ENCODE assay signal across 7 cellular contexts in genomic region chr6:53062369-53062639, GRCh38. TPM values are rescaled to one million over a fixed set of nuclear protein-coding genes. Genes with fewer than 3 reads are reported as not detected.
DNase-seq lines count a peak whose midpoint lies in the region; ATAC-seq and TF ChIP-seq lines count a peak whose summit lies in the region.

No MANE protein-coding gene starts in this region.

- intact Hi-C loops in HCT116 (cut with micrococcal nuclease): loop anchor here (1.0 kb wide), 1 partner anchor 646 kb away; no protein-coding TSS in a partner anchor

- no TSS peak for BruUV-seq in HCT116 (replicated peaks; lab: Mats Ljungman, UMichigan)

- H3K36me3 ChIP-seq in HCT116 (ENCODE audit: control insufficient read depth in 1 of 2, insufficient read depth in 2 of 2, low read length in 2 of 2) (no peaks in the 10 kb centered on the region), SK-N-MC (ENCODE audit: insufficient read depth, low read length) (no peaks in the 10 kb centered on the region), hepatocyte (replicated peaks; ENCODE audit: insufficient read depth, low read depth) (no peaks in the 10 kb centered on the region)

- H3K4me3 ChIP-seq in HCT116 (replicated peaks in 1 of 2; ENCODE audit: low read depth in 1 of 2, low read length in 2 of 2) (peak overlapping the region; percentile 68 to 76), SK-N-MC (peak overlapping the region; percentile 93), hepatocyte (peak overlapping the region; percentile 46), skin epidermis (peak overlapping the region in 3 of 7 experiments; percentile 76 to 93 (median 87))

- RAD21 ChIA-PET in HCT116 (lab: Charles Lee; ENCODE audit: low non-redundant PET in 1 of 2, low total read pairs in 2 of 2, uncharacterized antibody in 2 of 2, unreplicated experiment in 2 of 2): no interaction called here

- H3K27me3 ChIP-seq in HCT116 (ENCODE audit: insufficient read depth, low read length) (no peaks in the 10 kb centered on the region), hepatocyte (no peaks in the 10 kb centered on the region)

- H3K9me2 ChIP-seq in HCT116 (ENCODE audit: insufficient read depth): no peaks in the 10 kb centered on the region
- no peaks in the 10 kb centered on the region for H3K9me2 ChIP-seq in hepatocyte (replicated peaks; ENCODE audit: insufficient read depth)

- no peak for TF ChIP-seq RAD21 in HCT116 (IDR thresholded peaks at IDR 0.05; ENCODE audit: low read depth)

- 45% methylated on average over 4 of the region's 4 CpGs for WGBS in hepatocyte (ENCODE audit: low lambda C conversion rate, missing lambda C conversion rate)

- no peaks in the 10 kb centered on the region for H3K9me3 ChIP-seq in HCT116 (ENCODE audit: control insufficient read depth in 1 of 2, insufficient read depth in 1 of 2, low read depth in 1 of 2, low read length in 2 of 2)
- no peaks in the 10 kb centered on the region for H3K9me3 ChIP-seq in SK-N-MC (ENCODE audit: low read depth, low read length)
- H3K9me3 ChIP-seq in hepatocyte (ENCODE audit: low read depth): no peaks in the 10 kb centered on the region

- CTCF ChIA-PET in HCT116 (lab: Charles Lee): no interaction called here

- H3K9ac ChIP-seq in HCT116 (ENCODE audit: low read length) (peak overlapping the region; percentile 72), SK-N-MC (ENCODE audit: insufficient read length) (peak overlapping the region; percentile 89)

- H2AFZ ChIP-seq in HCT116 (ENCODE audit: low read depth, low read length, poor library complexity, severe bottlenecking): peak overlapping the region; percentile 96
- peak overlapping the region; percentile 85 for H2AFZ ChIP-seq in hepatocyte

- POLR2A ChIA-PET in HCT116 (lab: Charles Lee): interaction anchor here (1.5 kb wide), 1 partner anchor 66 kb away, joined by 3 read pairs; no protein-coding TSS in a partner anchor

- H3K4me1 ChIP-seq in HCT116 (ENCODE audit: control insufficient read depth in 1 of 2, insufficient read depth in 2 of 2, low read length in 2 of 2) (peaks cover 18 to 39% of the 10 kb centered on the region in 2 experiments; a peak in 3 of 4 replicates), hepatocyte (ENCODE audit: insufficient read depth) (peaks cover 27% of the 10 kb centered on the region)

- TF ChIP-seq POLR2A in HCT116 (IDR thresholded peaks at IDR 0.05; ENCODE audit: borderline replicate concordance, extremely low read depth, insufficient read depth, insufficient read length): no peak

- H3K4me2 ChIP-seq in HCT116 (ENCODE audit: low read length) (peak overlapping the region; percentile 82), hepatocyte (peak overlapping the region; percentile 82)

- DNase-seq in HCT116 (ENCODE audit: low read depth, low spot score) (no peak), SK-N-MC (ENCODE audit: low read depth, low spot score) (no peak), hepatocyte (ENCODE audit: low spot score) (no peak), glomerular visceral epithelial cell (ENCODE audit: extremely low spot score) (no peak), NOMO-1 treated with DMSO at 0.1 percent for 48 hours (lab: John Stamatoyannopoulos, UW; ENCODE audit: unreplicated experiment) (no peak)

- ATAC-seq in HCT116 (no peak), HG03432 (IDR thresholded peaks at IDR 0.05; ENCODE audit: unreplicated experiment) (no peak)

- H4K20me1 ChIP-seq in HCT116 (ENCODE audit: insufficient read depth) (no peaks in the 10 kb centered on the region), hepatocyte (ENCODE audit: insufficient read depth, poor library complexity, severe bottlenecking) (peaks cover 3% of the 10 kb centered on the region)

- H3K79me2 ChIP-seq in HCT116 (ENCODE audit: insufficient read depth, low read length) (peaks cover 16% of the 10 kb centered on the region), hepatocyte (peaks cover 55% of the 10 kb centered on the region)

- H3K27ac ChIP-seq in HCT116 (ENCODE audit: low read depth, low read length): peak overlapping the region; percentile 77; the same call in 1 of the 2 replicates
- H3K27ac ChIP-seq in SK-N-MC: no peak overlapping the region
- H3K27ac ChIP-seq in hepatocyte: peak overlapping the region; percentile 98
- peak overlapping the region in 17 of 21 experiments; percentile 90 to 97 (median 95) for H3K27ac ChIP-seq in skin epidermis

- no peak for TF ChIP-seq CTCF in HCT116 (IDR thresholded peaks at IDR 0.05 in 2 of 3, conservative IDR thresholded peaks at IDR 0.05 in 1 of 3; ENCODE audit: borderline replicate concordance in 1 of 3, insufficient read depth in 1 of 3, low read depth in 2 of 3, low read length in 2 of 3)
- no peak for TF ChIP-seq CTCF in hepatocyte (IDR thresholded peaks at IDR 0.05; ENCODE audit: poor library complexity)

TF ChIP-seq in HCT116, 20 proteins besides CTCF, POLR2A, EP300 and RAD21:
- TF ChIP-seq ZBTB33 (IDR thresholded peaks at IDR 0.05; ENCODE audit: extremely low read depth, insufficient replicate concordance, low read length) (no peak), CBX3 (IDR thresholded peaks at IDR 0.05; ENCODE audit: low read depth) (no peak), YY1 (IDR thresholded peaks at IDR 0.05; ENCODE audit: extremely low read depth, insufficient replicate concordance, low read depth, low read length) (no peak), JUND (IDR thresholded peaks at IDR 0.05) (no peak), ELF1 (IDR thresholded peaks at IDR 0.05; ENCODE audit: borderline replicate concordance, low read depth) (no peak), CEBPB (IDR thresholded peaks at IDR 0.05; ENCODE audit: low read depth) (no peak), EZH2 (IDR thresholded peaks at IDR 0.05) (no peak), EZH2phosphoT487 (IDR thresholded peaks at IDR 0.05; ENCODE audit: borderline replicate concordance) (no peak), REST (IDR thresholded peaks at IDR 0.05; ENCODE audit: low read depth) (no peak), ATF3 (IDR thresholded peaks at IDR 0.05) (no peak), TCF7L2 (IDR thresholded peaks at IDR 0.05; ENCODE audit: borderline replicate concordance, extremely low read depth, insufficient read depth, insufficient read length) (no peak), SIN3A (IDR thresholded peaks at IDR 0.05; ENCODE audit: low read depth) (no peak), ZFX (IDR thresholded peaks at IDR 0.05) (no peak), ZNF274 (IDR thresholded peaks at IDR 0.05; ENCODE audit: low read depth, low read length) (no peak), FOSL1 (IDR thresholded peaks at IDR 0.05; ENCODE audit: low read depth) (no peak), EGR1 (IDR thresholded peaks at IDR 0.05; ENCODE audit: low read depth) (no peak)

RNA-seq across cellular contexts. Expression of gene CILK1, which starts 0.7 kb away (rescaled TPM):
- total RNA-seq in HCT116 (2021; ENCODE audit: unreplicated experiment) (10.7 TPM), hepatocyte (30.0 and 30.5 TPM in 2 replicates)
- 3.2 and 4.2 TPM in 2 replicates for polyA plus RNA-seq in HCT116 (2012)
- 6.3 and 7.5 TPM in 2 replicates for polyA plus RNA-seq in hepatocyte

RNA-seq across cellular contexts. Expression of gene FBXO9, which starts 2.9 kb away (rescaled TPM):
- total RNA-seq in HCT116 (2021; ENCODE audit: unreplicated experiment) (71.0 TPM), hepatocyte (33.3 and 36.6 TPM in 2 replicates)
- polyA plus RNA-seq in HCT116 (2012): 32.8 and 36.0 TPM in 2 replicates
- 79.8 and 84.0 TPM in 2 replicates for polyA plus RNA-seq in hepatocyte
